In genomic region chr7:121960678-121961461, GRCh38 we compare ENCODE assay signal across 12 cellular contexts.
DNase-seq lines count a peak whose midpoint lies in the region; ATAC-seq lines count a peak whose summit lies in the region.
"Had no signal": no experiment of that assay in that cellular context is flagged by ENCODE, and none has a peak within 500 bp of the region (broad histone marks: within the 10 kb centered on the region; RNA-seq: fewer than 3 reads in every experiment).

No MANE protein-coding gene starts in this region.

- no peaks in the 10 kb centered on the region for H3K36me3 ChIP-seq in CD8-positive, alpha-beta memory T cell (ENCODE audit: insufficient read depth, low read length)

- no peak overlapping the region for H3K4me3 ChIP-seq in CD8-positive, alpha-beta memory T cell (ENCODE audit: low read length)

- no peaks in the 10 kb centered on the region for H3K4me1 ChIP-seq in CD8-positive, alpha-beta memory T cell (ENCODE audit: insufficient read depth, low read length)

- no peaks in the 10 kb centered on the region for H3K36me3 Mint-ChIP-seq in CD8-positive, alpha-beta memory T cell
- H3K36me3 Mint-ChIP-seq in activated T-helper 17 cell treated with anti-CD3 and anti-CD28 coated beads, Interleukin-2, amount 50 U/mL, for 72 hours (ENCODE audit: low read depth) = no peaks in the 10 kb centered on the region

- H3K9me3 ChIP-seq in CD8-positive, alpha-beta memory T cell (ENCODE audit: low read length) = no peaks in the 10 kb centered on the region

- peaks cover 0 to 4% (median 3%) of the 10 kb centered on the region in 5 donors for H3K9me3 Mint-ChIP-seq in CD8-positive, alpha-beta memory T cell
- no peaks in the 10 kb centered on the region for H3K9me3 Mint-ChIP-seq in activated T-helper 17 cell treated with anti-CD3 and anti-CD28 coated beads, Interleukin-2, amount 50 U/mL, for 72 hours
- H3K9me3 Mint-ChIP-seq: neural crest cell; T-helper 2 cell treated with Interferon-gamma antibody and Interleukin-4, amounts not matched to agents 5 μg/mL and 100 μg/mL, for 36 hours had no signal

- no peaks in the 10 kb centered on the region for H3K27me3 Mint-ChIP-seq in CD8-positive, alpha-beta memory T cell
- peaks cover 9% of the 10 kb centered on the region for H3K27me3 Mint-ChIP-seq in activated T-helper 17 cell treated with anti-CD3 and anti-CD28 coated beads, Interleukin-2, amount 50 U/mL, for 72 hours

- H3K27ac ChIP-seq in CD8-positive, alpha-beta memory T cell (ENCODE audit: low read depth, low read length) = no peak overlapping the region

- H3K27ac Mint-ChIP-seq in CD8-positive, alpha-beta memory T cell = no peak overlapping the region
- H3K27ac Mint-ChIP-seq in activated T-helper 17 cell treated with anti-CD3 and anti-CD28 coated beads, Interleukin-2, amount 50 U/mL, for 72 hours = no peak overlapping the region
- H3K27ac Mint-ChIP-seq: T-helper 2 cell treated with Interferon-gamma antibody and Interleukin-4, amounts not matched to agents 5 μg/mL and 100 μg/mL, for 36 hours had no signal

- POLR2A ChIA-PET in CD8-positive, alpha-beta memory T cell (lab: Charles Lee) = no interaction called here

- no peak overlapping the region for H3K4me3 Mint-ChIP-seq in CD8-positive, alpha-beta memory T cell
- no peak overlapping the region for H3K4me3 Mint-ChIP-seq in activated T-helper 17 cell treated with anti-CD3 and anti-CD28 coated beads, Interleukin-2, amount 50 U/mL, for 72 hours
- H3K4me3 Mint-ChIP-seq: neural crest cell; T-helper 2 cell treated with Interferon-gamma antibody and Interleukin-4, amounts not matched to agents 5 μg/mL and 100 μg/mL, for 36 hours had no signal

- no peaks in the 10 kb centered on the region for H3K4me1 Mint-ChIP-seq in CD8-positive, alpha-beta memory T cell
- H3K4me1 Mint-ChIP-seq in activated T-helper 17 cell treated with anti-CD3 and anti-CD28 coated beads, Interleukin-2, amount 50 U/mL, for 72 hours = no peaks in the 10 kb centered on the region

- H3K27me3 ChIP-seq in CD8-positive, alpha-beta memory T cell (ENCODE audit: insufficient read depth, low read length, poor library complexity, severe bottlenecking) = no peaks in the 10 kb centered on the region

- DNase-seq in AG08396 (ENCODE audit: low spot score) (peak; percentile 47), HS-27A (ENCODE audit: low read depth) (peak; percentile 66), amniotic stem cell (lab: John Stamatoyannopoulos, UW) (peak; percentile 80), islet precursor cell (peak; percentile 90), GDM1 (lab: John Stamatoyannopoulos, UW) (no peak)
- DNase-seq in CD8-positive, alpha-beta memory T cell = no peak
- DNase-seq: activated naive CD4-positive, alpha-beta T cell; glutamatergic neuron had no signal

- no peak for ATAC-seq in GM19351 (IDR thresholded peaks at IDR 0.05; ENCODE audit: unreplicated experiment)
- ATAC-seq in activated T-helper 17 cell treated with anti-CD3 and anti-CD28 coated beads, Interleukin-2, amount 50 U/mL, for 72 hours (replicated peaks) = no peak

- CTCF ChIA-PET in CD8-positive, alpha-beta memory T cell (lab: Charles Lee) = no interaction called here

Comparison
In these comparisons a context has a peak if more than half of its experiments do, and no peak if none do; other contexts are left out.
1. DNase-seq: peak in AG08396 (single experiment), HS-27A (single experiment), amniotic stem cell (single experiment) and islet precursor cell (single experiment); none in GDM1 (single experiment) and CD8-positive, alpha-beta memory T cell (0 of 5).